1 cellular context compared by ENCODE assay signal in genomic region chr20:49275634-49276033, GRCh38.
TF ChIP-seq lines count a peak whose summit lies in the region.

No MANE protein-coding gene starts in this region.

TF ChIP-seq in GM23338, 12 proteins besides CTCF, POLR2A, EP300 and RAD21 (continued from another document):
- no peak for TF ChIP-seq ETS1 (IDR thresholded peaks at IDR 0.05)
- TF ChIP-seq POLR2AphosphoS5 (IDR thresholded peaks at IDR 0.05; ENCODE audit: low read depth) = no peak
- no peak for TF ChIP-seq ZNF462 (CRISPR knock-in tag; IDR thresholded peaks at IDR 0.05)
- no peak for TF ChIP-seq CREB1 (CRISPR knock-in tag; IDR thresholded peaks at IDR 0.05; ENCODE audit: low read depth)
- TF ChIP-seq ZNF331 (CRISPR knock-in tag; IDR thresholded peaks at IDR 0.05; ENCODE audit: low read depth) = no peak
- TF ChIP-seq EZH2 (IDR thresholded peaks at IDR 0.05; ENCODE audit: low read depth, unreplicated experiment) = no peak
- TF ChIP-seq NANOG (IDR thresholded peaks at IDR 0.05; ENCODE audit: borderline replicate concordance) = no peak
- TF ChIP-seq JUNB (IDR thresholded peaks at IDR 0.05; ENCODE audit: unreplicated experiment) = no peak
TF ChIP-seq in GM23338: peak in this region for 0.
